Comparison of ENCODE assay signal across 9 cellular contexts in genomic region chr5:147509041-147509709, GRCh38. TPM values are rescaled to one million over a fixed set of nuclear protein-coding genes. Genes with fewer than 3 reads are reported as not detected.
DNase-seq lines count a peak whose midpoint lies in the region; ATAC-seq and TF ChIP-seq lines count a peak whose summit lies in the region.
"Had no signal": no experiment of that assay in that cellular context is flagged by ENCODE, and none has a peak within 500 bp of the region (broad histone marks: within the 10 kb centered on the region; RNA-seq: fewer than 3 reads in every experiment).

No MANE protein-coding gene starts in this region.

- no peaks in the 10 kb centered on the region for H3K4me1 ChIP-seq in cardiac muscle cell (ENCODE audit: low read depth)

- no peaks in the 10 kb centered on the region for H3K9me3 ChIP-seq in cardiac muscle cell (ENCODE audit: low read depth)

- CTCF ChIA-PET in RWPE1 (lab: Yijun Ruan, JAX) = interaction anchor here (0.5 to 1.0 kb wide), 4 partner anchors 15 to 69 kb away, joined by 3 to 4 read pairs (median 3); no protein-coding TSS in a partner anchor

- H3K4me3 ChIP-seq in cardiac muscle cell (peak overlapping the region; percentile 53), retinal pigment epithelial cell (ENCODE audit: low read length) (peak overlapping the region; percentile 64)

- TF ChIP-seq CTCF in RWPE1 (conservative IDR thresholded peaks at IDR 0.05; ENCODE audit: low read depth) (no peak), cardiac muscle cell (IDR thresholded peaks at IDR 0.05; ENCODE audit: low read depth, low read length) (no peak), retinal pigment epithelial cell (conservative IDR thresholded peaks at IDR 0.05; ENCODE audit: low read depth, low read length) (no peak)

- peak; percentile 10 for ATAC-seq in GM18511 (IDR thresholded peaks at IDR 0.05; ENCODE audit: unreplicated experiment)
- ATAC-seq in GM21528 (IDR thresholded peaks at IDR 0.05; ENCODE audit: low FRiP score, unreplicated experiment) = no peak
- no peak for ATAC-seq in HG02571 (IDR thresholded peaks at IDR 0.05; ENCODE audit: unreplicated experiment)

- H3K36me3 ChIP-seq in cardiac muscle cell = no peaks in the 10 kb centered on the region

- peaks cover 62% of the 10 kb centered on the region for H3K27me3 ChIP-seq in cardiac muscle cell

- DNase-seq in RWPE1 (ENCODE audit: low spot score) (peak; percentile 38), cardiac muscle cell (ENCODE audit: low read depth in 1 of 2, low spot score in 1 of 2) (peak in 1 of 2 donors; percentile 32), retinal pigment epithelial cell (ENCODE audit: low read depth) (no peak), superior temporal gyrus (ENCODE audit: extremely low spot score) (no peak), putamen (ENCODE audit: low spot score) (no peak)

- H3K27ac ChIP-seq in RWPE1 (peak overlapping the region; percentile 86), cardiac muscle cell (no peak overlapping the region)
- H3K27ac ChIP-seq: HL-60 had no signal

- POLR2A ChIA-PET in RWPE1 (lab: Yijun Ruan, JAX; ENCODE audit: low non-redundant PET) = no interaction called here

RNA-seq across cellular contexts. Expression of gene DPYSL3, which starts 0.7 kb away (rescaled TPM):
- 129 and 202 TPM in 2 replicates for total RNA-seq in cardiac muscle cell
- 49.4 and 86.3 TPM in 2 replicates for polyA plus RNA-seq in cardiac muscle cell
